9 cellular contexts compared by ENCODE assay signal in genomic region chr14:99231850-99232401, GRCh38. TPM values are rescaled to one million over a fixed set of nuclear protein-coding genes. Genes with fewer than 3 reads are reported as not detected.
DNase-seq lines count a peak whose midpoint lies in the region; ATAC-seq and TF ChIP-seq lines count a peak whose summit lies in the region.
"Had no signal": no experiment of that assay in that cellular context is flagged by ENCODE, and none has a peak within 500 bp of the region (broad histone marks: within the 10 kb centered on the region; RNA-seq: fewer than 3 reads in every experiment).

No MANE protein-coding gene starts in this region.

- CTCF ChIA-PET in CD4-positive, alpha-beta memory T cell (lab: Charles Lee; ENCODE audit: partially characterized antibody): interaction anchor here (1.2 to 16.7 kb wide), 6 partner anchors 9 to 43 kb away, joined by 5 to 270 read pairs (median 17); partner anchors contain the start of gene BCL11B

- H3K27ac Mint-ChIP-seq in CD4-positive, alpha-beta memory T cell: peak overlapping the region; percentile 98 to 99 (median 99)
- peak overlapping the region; percentile 91 to 96 for H3K27ac Mint-ChIP-seq in natural killer cell

- H3K27me3 ChIP-seq in CD4-positive, alpha-beta memory T cell (ENCODE audit: insufficient read depth, low read length): no peaks in the 10 kb centered on the region
- H3K27me3 ChIP-seq in duodenal mucosa (ENCODE audit: control insufficient read depth in 1 of 2, insufficient read depth in 2 of 2, low read length in 2 of 2): no peaks in the 10 kb centered on the region

- no peaks in the 10 kb centered on the region for H3K27me3 Mint-ChIP-seq in CD4-positive, alpha-beta memory T cell
- no peaks in the 10 kb centered on the region for H3K27me3 Mint-ChIP-seq in natural killer cell (ENCODE audit: low read depth in 2 of 2)

- H3K9ac ChIP-seq in duodenal mucosa (ENCODE audit: low read depth in 1 of 2, low read length in 2 of 2): no peak overlapping the region

- ATAC-seq in natural killer cell (no peak), GM18519 (IDR thresholded peaks at IDR 0.05; ENCODE audit: low FRiP score, unreplicated experiment) (no peak), left colon (no peak)

- peak overlapping the region; percentile 74 to 99 (median 87) for H3K4me3 Mint-ChIP-seq in CD4-positive, alpha-beta memory T cell
- peak overlapping the region; percentile 64 for H3K4me3 Mint-ChIP-seq in natural killer cell

- H3K27ac ChIP-seq in CD4-positive, alpha-beta memory T cell (ENCODE audit: low read depth, low read length): peak overlapping the region; percentile 98
- H3K27ac ChIP-seq in duodenal mucosa (ENCODE audit: low read depth, low read length): peak overlapping the region; percentile 6

- H3K9me3 Mint-ChIP-seq in CD4-positive, alpha-beta memory T cell: peaks cover 0 to 17% (median 0%) of the 10 kb centered on the region in 8 donors
- no peaks in the 10 kb centered on the region for H3K9me3 Mint-ChIP-seq in natural killer cell

- no peaks in the 10 kb centered on the region for H3K9me3 ChIP-seq in CD4-positive, alpha-beta memory T cell (ENCODE audit: control insufficient read depth in 1 of 2, low read length in 2 of 2)
- no peaks in the 10 kb centered on the region for H3K9me3 ChIP-seq in duodenal mucosa (ENCODE audit: control insufficient read depth in 1 of 2, low read length in 2 of 2)

- intact Hi-C loops in CD4-positive, alpha-beta memory T cell (cut with micrococcal nuclease): loop anchor here (2.0 kb wide), 3 partner anchors 15 to 1253 kb away; no protein-coding TSS in a partner anchor
- intact Hi-C loops in natural killer cell (cut with micrococcal nuclease): loop anchor here (2.0 to 5.0 kb wide), 2 partner anchors 29 to 40 kb away; no protein-coding TSS in a partner anchor
- intact Hi-C loops in left colon (cut with DNase I, micrococcal nuclease): no loop called here

- POLR2A ChIA-PET in CD4-positive, alpha-beta memory T cell (lab: Charles Lee; ENCODE audit: partially characterized antibody): interaction anchor here (0.7 to 87.2 kb wide), 5 partner anchors 13 to 1507 kb away, joined by 3 to 6015 read pairs (median 9); partner anchors contain the start of gene BCL11B

- H3K36me3 Mint-ChIP-seq in CD4-positive, alpha-beta memory T cell: peaks cover 27 to 75% of the 10 kb centered on the region in 2 donors
- H3K36me3 Mint-ChIP-seq in natural killer cell: no peaks in the 10 kb centered on the region

- H3K4me1 ChIP-seq in CD4-positive, alpha-beta memory T cell (ENCODE audit: insufficient read depth, low read length): peaks cover 100% of the 10 kb centered on the region
- peaks cover 16 to 24% of the 10 kb centered on the region in 2 donors for H3K4me1 ChIP-seq in duodenal mucosa (ENCODE audit: control insufficient read depth in 1 of 2, insufficient read depth in 2 of 2, low read length in 2 of 2)

- peaks cover 22% of the 10 kb centered on the region for H3K36me3 ChIP-seq in CD4-positive, alpha-beta memory T cell (ENCODE audit: insufficient read depth, low read length)
- peaks cover 4 to 6% of the 10 kb centered on the region in 2 donors for H3K36me3 ChIP-seq in duodenal mucosa (ENCODE audit: control insufficient read depth in 1 of 2, insufficient read depth in 2 of 2, low read length in 2 of 2)

- no peak for TF ChIP-seq CTCF in natural killer cell (IDR thresholded peaks at IDR 0.05)

- H3K4me3 ChIP-seq in CD4-positive, alpha-beta memory T cell (ENCODE audit: low read length in 2 of 2): peak overlapping the region in 1 of 2 donors; percentile 9
- peak overlapping the region in 1 of 2 donors; percentile 5 for H3K4me3 ChIP-seq in duodenal mucosa (ENCODE audit: low read depth in 1 of 2, low read length in 2 of 2)

- peaks cover 76 to 98% (median 89%) of the 10 kb centered on the region in 4 donors for H3K4me1 Mint-ChIP-seq in CD4-positive, alpha-beta memory T cell
- peaks cover 80 to 88% of the 10 kb centered on the region in 2 donors for H3K4me1 Mint-ChIP-seq in natural killer cell

- DNase-seq in CD4-positive, alpha-beta memory T cell: peak in 1 of 5 donors; percentile 69
- DNase-seq in NCI-H82 treated with DMSO at 0.1 percent for 48 hours (lab: John Stamatoyannopoulos, UW; ENCODE audit: unreplicated experiment) (peak; percentile 2), natural killer cell (no peak), hepatic stellate cell (ENCODE audit: low spot score) (no peak), NCI-H2029 (lab: John Stamatoyannopoulos, UW) (no peak), left colon (no peak)
- DNase-seq: NCI-H526 treated with DMSO at 0.1 percent for 48 hours had no signal

RNA-seq across cellular contexts. Expression of gene BCL11B, which starts 40.1 kb away (rescaled TPM):
- total RNA-seq in CD4-positive, alpha-beta memory T cell: 100 to 1,000 TPM; 163 to 165 TPM
- polyA plus RNA-seq in CD4-positive, alpha-beta memory T cell: 10 to 100 TPM in 1 of 2 donors, 1 to 10 TPM in 1; 2.6 to 11.6 TPM
- total RNA-seq in natural killer cell (10 to 100 TPM; 43.5 to 61.5 (median 56.2) TPM), left colon (1 to 10 TPM; 3.7 to 5.1 TPM)

Comparison
In these comparisons a context has a peak if more than half of its experiments do, and no peak if none do; other contexts are left out.
1. RNA of gene BCL11B, which starts 40.1 kb away (total RNA-seq): 163 to 165 TPM in CD4-positive, alpha-beta memory T cell and 43.5 to 61.5 TPM in natural killer cell; 3.7 to 5.1 TPM in left colon; every median in the first group is over 4 times any median in the second.
2. intact Hi-C loops: an anchor here in CD4-positive, alpha-beta memory T cell (2.0 kb wide) and natural killer cell (2.0 to 5.0 kb wide); none called in left colon.